In the genomic region with DNA sequence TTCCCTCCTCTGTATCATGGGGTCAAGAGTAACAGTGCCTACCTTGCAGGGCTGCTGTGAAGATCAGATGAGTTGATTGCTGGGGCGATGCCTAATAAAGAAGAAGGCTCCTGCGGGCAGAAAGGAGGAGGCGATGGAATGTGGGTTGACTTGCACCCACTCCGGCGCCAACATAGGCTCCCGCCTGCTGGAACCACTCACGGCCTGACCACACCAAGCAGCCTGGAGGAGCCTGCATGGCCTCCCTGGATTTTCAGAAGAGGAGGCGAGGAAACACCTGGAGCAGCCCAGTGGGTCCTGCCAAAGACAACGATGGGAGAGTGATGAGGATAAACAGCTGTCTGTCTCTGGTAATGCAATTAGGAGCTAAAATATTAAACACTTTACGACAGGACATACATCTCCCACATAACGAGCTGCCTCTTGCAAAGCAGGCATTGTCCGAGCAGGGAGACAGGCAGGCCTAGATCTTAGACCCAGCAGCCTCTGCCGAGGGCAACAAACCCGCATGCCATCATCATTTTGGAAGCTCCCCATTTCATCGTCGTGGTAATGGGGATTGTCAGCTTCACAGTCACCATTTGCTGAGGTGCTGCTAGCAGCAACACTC, we compare ENCODE assay signal across 14 cellular contexts.
"Had no signal": no experiment of that assay in that cellular context is flagged by ENCODE, and none has a peak within 500 bp of the region (broad histone marks: within the 10 kb centered on the region; RNA-seq: fewer than 3 reads in every experiment).

No MANE protein-coding gene starts in this region.

- FAIRE-seq: small intestine had no signal

- H3K27ac ChIP-seq: foreskin keratinocyte, left lung, neural progenitor cell, parathyroid adenoma had no signal

- H3K36me3 Mint-ChIP-seq: activated CD8-positive, alpha-beta memory T cell treated with anti-CD3 and anti-CD28 coated beads, Interleukin-2, amount 10 ng/mL, durations not matched to agents 7 days and 5 days; memory B cell; neural progenitor cell; stimulated activated naive B cell treated with anti-CD40 and anti-IgM and Interleukin-4, amounts not matched to agents 10 μg/mL and 1 μg/mL and 100 μg/mL, for 72 hours; type B pancreatic cell had no signal

- H3K4me3 Mint-ChIP-seq: activated CD8-positive, alpha-beta memory T cell treated with anti-CD3 and anti-CD28 coated beads, Interleukin-2, amount 10 ng/mL, durations not matched to agents 7 days and 5 days; activated T-cell treated with anti-CD3 and anti-CD28 coated beads, Interleukin-2, amount 50 U/mL, for 4 hours; memory B cell; neural progenitor cell; stimulated activated naive B cell treated with anti-CD40 and anti-IgM and Interleukin-4, amounts not matched to agents 10 μg/mL and 1 μg/mL and 100 μg/mL, for 72 hours; type B pancreatic cell had no signal

- H3K4me1 Mint-ChIP-seq: memory B cell; stimulated activated naive B cell treated with anti-CD40 and anti-IgM and Interleukin-4, amounts not matched to agents 10 μg/mL and 1 μg/mL and 100 μg/mL, for 72 hours had no signal

- H3K27me3 ChIP-seq: left lung, neural progenitor cell had no signal

- DNase-seq: activated CD4-positive, CD25-positive, alpha-beta regulatory T cell; activated CD8-positive, alpha-beta memory T cell treated with anti-CD3 and anti-CD28 coated beads, Interleukin-2, amount 10 ng/mL, durations not matched to agents 7 days and 5 days; activated naive CD4-positive, alpha-beta T cell; activated T-cell treated with anti-CD3 and anti-CD28 coated beads, Interleukin-2, amount 50 U/mL, for 4 hours; aorta; foreskin keratinocyte; retina; small intestine; stimulated activated naive B cell treated with anti-CD40 and anti-IgM and Interleukin-4, amounts not matched to agents 10 μg/mL and 1 μg/mL and 100 μg/mL, for 72 hours had no signal

- H3K36me3 ChIP-seq: left lung, neural progenitor cell had no signal

- H3K9me3 Mint-ChIP-seq: activated T-cell treated with anti-CD3 and anti-CD28 coated beads, Interleukin-2, amount 50 U/mL, for 4 hours; memory B cell; neural progenitor cell; stimulated activated naive B cell treated with anti-CD40 and anti-IgM and Interleukin-4, amounts not matched to agents 10 μg/mL and 1 μg/mL and 100 μg/mL, for 72 hours had no signal

- H3K4me1 ChIP-seq: foreskin keratinocyte, neural progenitor cell, parathyroid adenoma had no signal

- H3K27ac Mint-ChIP-seq: activated CD8-positive, alpha-beta memory T cell treated with anti-CD3 and anti-CD28 coated beads, Interleukin-2, amount 10 ng/mL, durations not matched to agents 7 days and 5 days; memory B cell; neural progenitor cell; stimulated activated naive B cell treated with anti-CD40 and anti-IgM and Interleukin-4, amounts not matched to agents 10 μg/mL and 1 μg/mL and 100 μg/mL, for 72 hours; type B pancreatic cell had no signal

- H3K4me3 ChIP-seq: left lung, neural progenitor cell had no signal

- H3K9me3 ChIP-seq: left lung had no signal

- H3K27me3 Mint-ChIP-seq: activated CD8-positive, alpha-beta memory T cell treated with anti-CD3 and anti-CD28 coated beads, Interleukin-2, amount 10 ng/mL, durations not matched to agents 7 days and 5 days; type B pancreatic cell had no signal

- ATAC-seq: activated CD8-positive, alpha-beta memory T cell treated with anti-CD3 and anti-CD28 coated beads, Interleukin-2, amount 10 ng/mL, durations not matched to agents 7 days and 5 days; activated T-cell treated with anti-CD3 and anti-CD28 coated beads, Interleukin-2, amount 50 U/mL, for 4 hours; foreskin keratinocyte; left lung; stimulated activated naive B cell treated with anti-CD40 and anti-IgM and Interleukin-4, amounts not matched to agents 10 μg/mL and 1 μg/mL and 100 μg/mL, for 72 hours had no signal
